15 cellular contexts compared by ENCODE assay signal in the genomic region with DNA sequence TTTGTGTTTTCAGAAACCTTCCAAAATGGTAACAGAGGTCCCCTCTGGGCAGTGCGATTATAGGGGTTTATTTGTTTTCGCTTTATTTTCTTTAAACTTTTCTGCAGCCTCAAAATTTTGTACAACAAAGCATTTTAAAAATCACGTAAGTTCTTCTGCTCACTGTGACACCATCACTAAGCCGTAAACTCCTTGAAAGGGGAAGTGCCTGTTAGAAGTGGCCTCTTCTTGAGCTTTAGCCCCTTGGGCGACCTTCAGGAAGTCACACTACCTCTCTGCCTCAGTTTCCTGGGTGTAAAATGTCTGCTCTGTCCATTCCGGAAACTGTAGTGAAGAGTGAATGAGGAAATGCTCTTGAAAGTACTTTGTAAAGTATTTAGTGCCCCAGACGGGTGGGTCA. TPM values are rescaled to one million over a fixed set of nuclear protein-coding genes. Genes with fewer than 3 reads are reported as not detected.
A peak's percentile ranks its signal among the peaks of the same experiment; 100 is the strongest.
DNase-seq lines count a peak whose midpoint lies in the region; ATAC-seq and TF ChIP-seq lines count a peak whose summit lies in the region.
"Had no signal": no experiment of that assay in that cellular context is flagged by ENCODE, and none has a peak within 500 bp of the region (broad histone marks: within the 10 kb centered on the region; RNA-seq: fewer than 3 reads in every experiment).

No MANE protein-coding gene starts in this region.

- H3F3A ChIP-seq in GM23338 (replicated peaks; ENCODE audit: low read depth), result 0 out of 2 replicates have a peak, but pooled peaks cover 3% of the 10 kb centered on the region

- intact Hi-C loops in OCI-LY7 (cut with micrococcal nuclease; ENCODE audit: unreplicated experiment), result no loop called here
- intact Hi-C loops in posterior vena cava (cut with DNase I), result loop anchor here in 1 of 2 donors (5.0 kb wide), 1 partner anchor 1716 kb away; no protein-coding TSS in a partner anchor

- no peaks in the 10 kb centered on the region for H3K9me2 ChIP-seq in GM23338 (ENCODE audit: insufficient read depth)
- no peaks in the 10 kb centered on the region for H3K9me2 ChIP-seq in OCI-LY7 (ENCODE audit: insufficient read depth, low read length)

- CTCF ChIA-PET in OCI-LY7 (lab: Charles Lee; ENCODE audit: unreplicated experiment), result no interaction called here

- peak overlapping the region; percentile 84 for H3K4me3 ChIP-seq in GM23338
- no peak overlapping the region for H3K4me3 ChIP-seq in OCI-LY7 (ENCODE audit: low read depth, low read length, poor library complexity, severe bottlenecking)
- H3K4me3 ChIP-seq in iPS-15b (ENCODE audit: low read depth, low read length), result peak overlapping the region; percentile 74
- H3K4me3 ChIP-seq: PC-9 had no signal

- no peaks in the 10 kb centered on the region for H3K27me3 ChIP-seq in GM23338 (ENCODE audit: insufficient read depth)
- no peaks in the 10 kb centered on the region for H3K27me3 ChIP-seq in iPS-15b (ENCODE audit: control insufficient read depth, insufficient read depth, low read length)

- ATAC-seq in GM23338 (no peak), HG03135 (IDR thresholded peaks at IDR 0.05; ENCODE audit: unreplicated experiment) (no peak), GM18873 (IDR thresholded peaks at IDR 0.05; ENCODE audit: low FRiP score, unreplicated experiment) (no peak)

- H3K9ac ChIP-seq in iPS-15b (ENCODE audit: low read depth, low read length), result no peak overlapping the region

- no peaks in the 10 kb centered on the region for H3K79me2 ChIP-seq in GM23338 (replicated peaks; ENCODE audit: insufficient read depth)
- H3K79me2 ChIP-seq in OCI-LY7 (ENCODE audit: insufficient read depth, low read depth, low read length), result peaks cover 43% of the 10 kb centered on the region

- H3K9me3 ChIP-seq in OCI-LY7 (ENCODE audit: low read length) (no peaks in the 10 kb centered on the region), iPS-15b (ENCODE audit: control insufficient read depth, insufficient read depth, low read length) (no peaks in the 10 kb centered on the region)
- H3K9me3 ChIP-seq: esophagus muscularis mucosa had no signal

- BruUV-seq in OCI-LY7 (replicated peaks; lab: Mats Ljungman, UMichigan), result no TSS peak

- no peaks in the 10 kb centered on the region for H4K20me1 ChIP-seq in GM23338 (replicated peaks; ENCODE audit: insufficient read depth)
- H4K20me1 ChIP-seq in OCI-LY7 (ENCODE audit: insufficient read depth, low read length), result 0 out of 2 replicates have a peak, but pooled peaks cover 6% of the 10 kb centered on the region

- POLR2A ChIA-PET in OCI-LY7 (lab: Charles Lee), result no interaction called here

- DNase-seq in GM23338 (ENCODE audit: low spot score), result no peak
- DNase-seq in OCI-LY7 (ENCODE audit: low spot score), result peak; percentile 41
- DNase-seq in posterior vena cava (ENCODE audit: low spot score), result peak; percentile 9
- DNase-seq in activated effector memory CD4-positive, alpha-beta T cell treated with anti-CD3 and anti-CD28 coated beads, Interleukin-2, amount 50 U/mL, for 16 hours, result no peak
- no peak for DNase-seq in activated T-cell treated with anti-CD3 and anti-CD28 coated beads, Interleukin-2, amount 50 U/mL, for 1 hour
- DNase-seq: activated CD4-positive, alpha-beta memory T cell treated with anti-CD3 and anti-CD28 coated beads, Interleukin-2, amount 10 ng/mL, durations not matched to agents 7 days and 5 days; activated naive CD4-positive, alpha-beta T cell treated with anti-CD3 and anti-CD28 coated beads for 36 hours; central memory CD4-positive, alpha-beta T cell; NCI-H2171 treated with DMSO at 0.1 percent for 48 hours; PC-9; T-helper 2 cell had no signal

- peak overlapping the region; percentile 99 for H2AFZ ChIP-seq in GM23338
- H2AFZ ChIP-seq in OCI-LY7 (ENCODE audit: low read length), result no peak overlapping the region
- H2AFZ ChIP-seq: PC-9 had no signal

- no peaks in the 10 kb centered on the region for H3K36me3 Mint-ChIP-seq in GM23338 (ENCODE audit: low read depth)

- peak overlapping the region; percentile 97 for H3K4me2 ChIP-seq in GM23338
- H3K4me2 ChIP-seq in OCI-LY7 (ENCODE audit: low read length), result peak overlapping the region; percentile 54; the same call in 1 of the 2 replicates
- H3K4me2 ChIP-seq: PC-9 had no signal

- H3K4me1 ChIP-seq in GM23338 (ENCODE audit: insufficient read depth) (peaks cover 10% of the 10 kb centered on the region), OCI-LY7 (ENCODE audit: insufficient read depth, low read length, poor library complexity, severe bottlenecking) (peaks cover 44% of the 10 kb centered on the region), iPS-15b (ENCODE audit: control insufficient read depth, insufficient read depth, low read length) (peaks cover 5% of the 10 kb centered on the region)

- no peak overlapping the region for H3K27ac ChIP-seq in GM23338 (ENCODE audit: low read depth)
- H3K27ac ChIP-seq in OCI-LY7 (ENCODE audit: low read depth, low read length, poor library complexity, severe bottlenecking), result peak overlapping the region; percentile 40
- H3K27ac ChIP-seq: esophagus muscularis mucosa, PC-9 had no signal

- TF ChIP-seq CTCF in GM23338 (conservative IDR thresholded peaks at IDR 0.05; ENCODE audit: low read depth in 2 of 2) (no peak), OCI-LY7 (conservative IDR thresholded peaks at IDR 0.05; ENCODE audit: low read length) (no peak)

- H3K36me3 ChIP-seq in GM23338 (ENCODE audit: insufficient read depth), result no peaks in the 10 kb centered on the region
- H3K36me3 ChIP-seq in OCI-LY7 (ENCODE audit: insufficient read depth, low read length), result peaks cover 53% of the 10 kb centered on the region
- H3K36me3 ChIP-seq in iPS-15b (ENCODE audit: control insufficient read depth, insufficient read depth, low read length), result peaks cover 11% of the 10 kb centered on the region

- peaks cover 39% of the 10 kb centered on the region for H3K4me1 Mint-ChIP-seq in GM23338

- peaks cover 10% of the 10 kb centered on the region for H3K27me3 Mint-ChIP-seq in GM23338 (ENCODE audit: insufficient read depth, low read depth, poor library complexity)
- H3K27me3 Mint-ChIP-seq: activated CD4-positive, alpha-beta memory T cell treated with anti-CD3 and anti-CD28 coated beads, Interleukin-2, amount 10 ng/mL, durations not matched to agents 7 days and 5 days had no signal

- peak overlapping the region; percentile 65 for H3K4me3 Mint-ChIP-seq in GM23338
- H3K4me3 Mint-ChIP-seq: activated CD4-positive, alpha-beta memory T cell treated with anti-CD3 and anti-CD28 coated beads, Interleukin-2, amount 10 ng/mL, durations not matched to agents 7 days and 5 days; activated naive CD4-positive, alpha-beta T cell treated with anti-CD3 and anti-CD28 coated beads for 36 hours had no signal

- H3K9me3 Mint-ChIP-seq in GM23338, result no peaks in the 10 kb centered on the region
- H3K9me3 Mint-ChIP-seq: activated CD4-positive, alpha-beta memory T cell treated with anti-CD3 and anti-CD28 coated beads, Interleukin-2, amount 10 ng/mL, durations not matched to agents 7 days and 5 days; activated naive CD4-positive, alpha-beta T cell treated with anti-CD3 and anti-CD28 coated beads for 36 hours had no signal

- H3K27ac Mint-ChIP-seq in GM23338, result no peak overlapping the region
- H3K27ac Mint-ChIP-seq: activated CD4-positive, alpha-beta memory T cell treated with anti-CD3 and anti-CD28 coated beads, Interleukin-2, amount 10 ng/mL, durations not matched to agents 7 days and 5 days had no signal

TF ChIP-seq in GM23338, 12 proteins besides CTCF, POLR2A, EP300 and RAD21 (continues in another document):
- TF ChIP-seq EZH2phosphoT487 (IDR thresholded peaks at IDR 0.05; ENCODE audit: unreplicated experiment) (no peak), STAT1 (IDR thresholded peaks at IDR 0.05; ENCODE audit: unreplicated experiment) (no peak)
- TF ChIP-seq, protein P1, sequence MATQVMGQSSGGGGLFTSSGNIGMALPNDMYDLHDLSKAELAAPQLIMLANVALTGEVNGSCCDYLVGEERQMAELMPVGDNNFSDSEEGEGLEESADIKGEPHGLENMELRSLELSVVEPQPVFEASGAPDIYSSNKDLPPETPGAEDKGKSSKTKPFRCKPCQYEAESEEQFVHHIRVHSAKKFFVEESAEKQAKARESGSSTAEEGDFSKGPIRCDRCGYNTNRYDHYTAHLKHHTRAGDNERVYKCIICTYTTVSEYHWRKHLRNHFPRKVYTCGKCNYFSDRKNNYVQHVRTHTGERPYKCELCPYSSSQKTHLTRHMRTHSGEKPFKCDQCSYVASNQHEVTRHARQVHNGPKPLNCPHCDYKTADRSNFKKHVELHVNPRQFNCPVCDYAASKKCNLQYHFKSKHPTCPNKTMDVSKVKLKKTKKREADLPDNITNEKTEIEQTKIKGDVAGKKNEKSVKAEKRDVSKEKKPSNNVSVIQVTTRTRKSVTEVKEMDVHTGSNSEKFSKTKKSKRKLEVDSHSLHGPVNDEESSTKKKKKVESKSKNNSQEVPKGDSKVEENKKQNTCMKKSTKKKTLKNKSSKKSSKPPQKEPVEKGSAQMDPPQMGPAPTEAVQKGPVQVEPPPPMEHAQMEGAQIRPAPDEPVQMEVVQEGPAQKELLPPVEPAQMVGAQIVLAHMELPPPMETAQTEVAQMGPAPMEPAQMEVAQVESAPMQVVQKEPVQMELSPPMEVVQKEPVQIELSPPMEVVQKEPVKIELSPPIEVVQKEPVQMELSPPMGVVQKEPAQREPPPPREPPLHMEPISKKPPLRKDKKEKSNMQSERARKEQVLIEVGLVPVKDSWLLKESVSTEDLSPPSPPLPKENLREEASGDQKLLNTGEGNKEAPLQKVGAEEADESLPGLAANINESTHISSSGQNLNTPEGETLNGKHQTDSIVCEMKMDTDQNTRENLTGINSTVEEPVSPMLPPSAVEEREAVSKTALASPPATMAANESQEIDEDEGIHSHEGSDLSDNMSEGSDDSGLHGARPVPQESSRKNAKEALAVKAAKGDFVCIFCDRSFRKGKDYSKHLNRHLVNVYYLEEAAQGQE (IDR thresholded peaks at IDR 0.05; ENCODE audit: unreplicated experiment), result no peak

RNA-seq across cellular contexts. Expression of a gene that starts 26.6 kb away (rescaled TPM):
- total RNA-seq in GM23338 (2014; rRNA removed; shearing (Covaris generic)), result 14.3 and 17.7 TPM in 2 replicates
- 5.3 and 5.9 TPM in 2 replicates for polyA plus RNA-seq in GM23338 (2016; fragmentation: Nextera tagmentation; extraction: Ambion mirVana)
- total RNA-seq in OCI-LY7 (2014; rRNA removed; shearing (Covaris generic)), result 55.5 and 66.1 TPM in 2 replicates
- 56.8 and 62.7 TPM in 2 replicates for total RNA-seq in OCI-LY7 (2022)
- total RNA-seq in posterior vena cava, result 10 to 100 TPM; 17.8 to 24.5 TPM

Comparison
In these comparisons a context has a peak if more than half of its experiments do, and no peak if none do; other contexts are left out.
1. DNase-seq: peak in OCI-LY7 (single experiment) and posterior vena cava (single experiment); none in GM23338 (single experiment), activated effector memory CD4-positive, alpha-beta T cell treated with anti-CD3 and anti-CD28 coated beads, Interleukin-2, amount 50 U/mL, for 16 hours (single experiment) and activated T-cell treated with anti-CD3 and anti-CD28 coated beads, Interleukin-2, amount 50 U/mL, for 1 hour (single experiment).